In genomic region chr22:50326959-50327710, GRCh38 we compare ENCODE assay signal across 1 cellular context.
TF ChIP-seq lines count a peak whose summit lies in the region.

Gene DENND6B, minus strand, starts transcription at chr22:50327012. Its CDS starts 24 bp downstream, at chr22:50326988.

TF ChIP-seq in IMR-90, 13 proteins besides CTCF, POLR2A, EP300 and RAD21 (continued from another document):
- TF ChIP-seq ELK1 (IDR thresholded peaks at IDR 0.05; ENCODE audit: borderline replicate concordance, low read depth, low read length) (no peak), FOS (IDR thresholded peaks at IDR 0.05; ENCODE audit: low read depth, low read length) (0 out of 2 replicates have a peak, but pooled peaks have one; percentile 1)
TF ChIP-seq in IMR-90: peak in this region for 5.
